ENCODE assay signal across 8 cellular contexts in genomic region chr19:15323496-15324235, GRCh38. TPM values are rescaled to one million over a fixed set of nuclear protein-coding genes. Genes with fewer than 3 reads are reported as not detected.
A peak's percentile ranks its signal among the peaks of the same experiment; 100 is the strongest.
DNase-seq lines count a peak whose midpoint lies in the region; ATAC-seq and TF ChIP-seq lines count a peak whose summit lies in the region.

No MANE protein-coding gene starts in this region.

- intact Hi-C loops in CD4-positive, alpha-beta T cell (cut with DNase I, micrococcal nuclease): loop anchor here in 1 of 2 experiments (5.0 kb wide), 1 partner anchor 36 kb away; no protein-coding TSS in a partner anchor
- intact Hi-C loops in Panc1 (cut with micrococcal nuclease; ENCODE audit: unreplicated experiment) (no loop called here), ovary (cut with DNase I) (loop anchor here in 1 of 4 donors (10.0 kb wide), 1 partner anchor 59 kb away; no protein-coding TSS in a partner anchor)

- TF ChIP-seq EP300 in ovary (IDR thresholded peaks at IDR 0.05): no peak

- CTCF ChIA-PET in CD4-positive, alpha-beta T cell (lab: Charles Lee): no interaction called here
- CTCF ChIA-PET in Panc1 (lab: Charles Lee): interaction anchor here (0.6 kb wide), 1 partner anchor 98 kb away, joined by 5 read pairs; no protein-coding TSS in a partner anchor

- H3K36me3 ChIP-seq in Panc1 (ENCODE audit: control insufficient read depth, insufficient read depth, low read length): no peaks in the 10 kb centered on the region
- H3K36me3 ChIP-seq in ovary: no peaks in the 10 kb centered on the region
- H3K36me3 ChIP-seq in SJCRH30: no peaks in the 10 kb centered on the region

- DNase-seq in CD4-positive, alpha-beta T cell: no peak
- DNase-seq in Panc1 (ENCODE audit: low read depth, low spot score) (no peak), fibroblast of gingiva (ENCODE audit: low read depth) (peak; percentile 41), ovary (peak; percentile 45 to 82 (median 55)), SJCRH30 (no peak), iPS-NIHi7 (ENCODE audit: extremely low spot score) (no peak)
- no peak for DNase-seq in activated CD8-positive, alpha-beta memory T cell treated with anti-CD3 and anti-CD28 coated beads, Interleukin-2, amount 50 U/mL, for 48 hours
- DNase-seq in stimulated activated CD4-positive, alpha-beta T cell treated with anti-CD3 and anti-CD28 coated beads, Interleukin-2, amount 100 ng/mL, for 24 hours: no peak

- H3K27me3 Mint-ChIP-seq in CD4-positive, alpha-beta T cell: no peaks in the 10 kb centered on the region

- POLR2A ChIA-PET in CD4-positive, alpha-beta T cell (lab: Charles Lee): interaction anchor here (0.8 to 1.9 kb wide), 3 partner anchors 9 to 95 kb away, joined by 3 to 5 read pairs (median 5); partner anchors contain the start of gene AKAP8L
- POLR2A ChIA-PET in Panc1 (lab: Charles Lee): no interaction called here

- H3K4me3 Mint-ChIP-seq in CD4-positive, alpha-beta T cell: peak overlapping the region; percentile 69

- no peaks in the 10 kb centered on the region for H3K27me3 ChIP-seq in CD4-positive, alpha-beta T cell (ENCODE audit: control insufficient read depth, insufficient read depth, low read length)
- H3K27me3 ChIP-seq in Panc1 (ENCODE audit: control insufficient read depth, insufficient read depth, low read length): no peaks in the 10 kb centered on the region
- no peaks in the 10 kb centered on the region for H3K27me3 ChIP-seq in ovary
- H3K27me3 ChIP-seq in SJCRH30: no peaks in the 10 kb centered on the region

- TF ChIP-seq POLR2A in ovary (IDR thresholded peaks at IDR 0.05): no peak

- H3K36me3 Mint-ChIP-seq in CD4-positive, alpha-beta T cell (ENCODE audit: low read depth): peaks cover 15% of the 10 kb centered on the region

- ATAC-seq in CD4-positive, alpha-beta T cell (ENCODE audit: poor library complexity): no peak
- peak; percentile 64 for ATAC-seq in Panc1

- BruUV-seq in Panc1 (replicated peaks; lab: Mats Ljungman, UMichigan): no TSS peak

- H3K4me1 ChIP-seq in Panc1 (ENCODE audit: control insufficient read depth, insufficient read depth, low read length) (peaks cover 50% of the 10 kb centered on the region), ovary (ENCODE audit: insufficient read depth) (peaks cover 40% of the 10 kb centered on the region), SJCRH30 (peaks cover 5% of the 10 kb centered on the region)

- H3K9me3 Mint-ChIP-seq in CD4-positive, alpha-beta T cell: no peaks in the 10 kb centered on the region

- no peak overlapping the region for H3K27ac ChIP-seq in CD4-positive, alpha-beta T cell (ENCODE audit: low read depth, low read length)
- H3K27ac ChIP-seq in Panc1 (ENCODE audit: low read length) (no peak overlapping the region), ovary (peak overlapping the region in 1 of 2 donors; percentile 10), SJCRH30 (no peak overlapping the region)

- no peak overlapping the region for H3K4me3 ChIP-seq in Panc1 (ENCODE audit: low read depth in 2 of 2, low read length in 2 of 2)
- no peak overlapping the region for H3K4me3 ChIP-seq in ovary
- no peak overlapping the region for H3K4me3 ChIP-seq in SJCRH30

- peak overlapping the region; percentile 61 for H3K27ac Mint-ChIP-seq in CD4-positive, alpha-beta T cell

- in situ Hi-C loops in Panc1 (cut with HindIII; ENCODE audit: low pct_unique_long_range_greater_than_20kb, low sequenced_read_pairs): no loop called here

- H3K9me3 ChIP-seq in CD4-positive, alpha-beta T cell (ENCODE audit: control insufficient read depth, low read length): no peaks in the 10 kb centered on the region
- H3K9me3 ChIP-seq in Panc1 (ENCODE audit: control insufficient read depth, insufficient read depth, low read depth, low read length): no peaks in the 10 kb centered on the region
- no peaks in the 10 kb centered on the region for H3K9me3 ChIP-seq in ovary
- H3K9me3 ChIP-seq in SJCRH30 (replicated peaks): no peaks in the 10 kb centered on the region

- TF ChIP-seq CTCF in CD4-positive, alpha-beta T cell (IDR thresholded peaks at IDR 0.05): no peak
- no peak for TF ChIP-seq CTCF in Panc1 (IDR thresholded peaks at IDR 0.05)
- TF ChIP-seq CTCF in ovary (IDR thresholded peaks at IDR 0.05): no peak

- 5 to 16% (median 11%) methylated on average over 5 of the region's 5 CpGs for WGBS in ovary, 3 donors

- H3K4me1 Mint-ChIP-seq in CD4-positive, alpha-beta T cell (ENCODE audit: low read depth): peaks cover 91% of the 10 kb centered on the region

RNA-seq across cellular contexts. Expression of gene BRD4, which starts 8.7 kb away (rescaled TPM):
- 100 to 1,000 TPM; 101 to 102 TPM for total RNA-seq in CD4-positive, alpha-beta T cell
- total RNA-seq in Panc1 (2021; ENCODE audit: unreplicated experiment) (102 TPM), ovary (100 to 1,000 TPM in 4 of 7 donors, 10 to 100 TPM in 3; 19.6 to 127 (median 100) TPM)
- 75.9 TPM for polyA plus RNA-seq in Panc1 (2012; ENCODE audit: insufficient read length)
- 10 to 100 TPM; 30.1 to 31.0 TPM for polyA plus RNA-seq in ovary
- 48.6 and 50.4 TPM in 2 replicates for total RNA-seq in SJCRH30 (2014; rRNA removed; shearing (Covaris generic))

RNA-seq across cellular contexts. Expression of gene AKAP8, which starts 55.9 kb away (rescaled TPM):
- total RNA-seq in CD4-positive, alpha-beta T cell: 10 to 100 TPM; 87.5 to 90.1 TPM
- total RNA-seq in Panc1 (2021; ENCODE audit: unreplicated experiment) (50.8 TPM), ovary (10 to 100 TPM; 19.1 to 53.3 (median 46.4) TPM)
- polyA plus RNA-seq in Panc1 (2012; ENCODE audit: insufficient read length): 38.6 TPM
- 10 to 100 TPM; 13.6 to 21.6 TPM for polyA plus RNA-seq in ovary
- total RNA-seq in SJCRH30 (2014; rRNA removed; shearing (Covaris generic)): 26.9 and 28.1 TPM in 2 replicates

Comparison
In these comparisons a context has a peak if more than half of its experiments do, and no peak if none do; other contexts are left out.
1. DNase-seq: peak in fibroblast of gingiva (single experiment) and ovary (5 of 5); none in CD4-positive, alpha-beta T cell (0 of 10), Panc1 (single experiment), activated CD8-positive, alpha-beta memory T cell treated with anti-CD3 and anti-CD28 coated beads, Interleukin-2, amount 50 U/mL, for 48 hours (single experiment), stimulated activated CD4-positive, alpha-beta T cell treated with anti-CD3 and anti-CD28 coated beads, Interleukin-2, amount 100 ng/mL, for 24 hours (0 of 2), SJCRH30 (0 of 2) and iPS-NIHi7 (single experiment).